In genomic region chr2:94856856-94857255, GRCh38 we compare ENCODE assay signal across 17 cellular contexts. TPM values are rescaled to one million over a fixed set of nuclear protein-coding genes. Genes with fewer than 3 reads are reported as not detected.
DNase-seq lines count a peak whose midpoint lies in the region; ATAC-seq and TF ChIP-seq lines count a peak whose summit lies in the region.
"Not testable (repeated sequence)": the region's sequence is repeated elsewhere in the genome, so short reads cannot be mapped to it uniquely, and the experiment has no call there.
"Had no signal": no experiment of that assay in that cellular context is flagged by ENCODE, and none has a peak within 500 bp of the region (broad histone marks: within the 10 kb centered on the region; RNA-seq: fewer than 3 reads in every experiment).

No MANE protein-coding gene starts in this region.

- not testable (repeated sequence) for H3K27ac Mint-ChIP-seq in activated CD4-positive, alpha-beta T cell treated with anti-CD3 and anti-CD28 coated beads for 36 hours; activated naive CD8-positive, alpha-beta T cell treated with anti-CD3 and anti-CD28 coated beads for 36 hours; endodermal cell; type B pancreatic cell

- DNase-seq in AG20443 (ENCODE audit: low spot score) = peak; percentile 3
- DNase-seq in MM.1S; activated CD4-positive, alpha-beta T cell treated with anti-CD3 and anti-CD28 coated beads for 36 hours; activated naive CD8-positive, alpha-beta T cell treated with anti-CD3 and anti-CD28 coated beads for 36 hours; endodermal cell; type B pancreatic cell (ENCODE audit: extremely low spot score, unreplicated experiment): not testable (repeated sequence)

- not testable (repeated sequence) for H2AFZ ChIP-seq in MM.1S (ENCODE audit: low read length)
- peak overlapping the region; percentile 79 for H2AFZ ChIP-seq in parathyroid adenoma

- peak overlapping the region; percentile 34 for H3K4me3 ChIP-seq in MM.1S (ENCODE audit: low read length)
- H3K4me3 ChIP-seq in endodermal cell (ENCODE audit: low read length); parathyroid adenoma (ENCODE audit: low read depth, low read length): not testable (repeated sequence)
- H3K4me3 ChIP-seq in iPS-20b (ENCODE audit: low read length) = peak overlapping the region; percentile 49; the same call in 1 of the 2 replicates

- not testable (repeated sequence) for H3K9me2 ChIP-seq in MM.1S (replicated peaks; ENCODE audit: insufficient read depth, low read length)

- not testable (repeated sequence) for H3K27me3 ChIP-seq in MM.1S (replicated peaks; ENCODE audit: insufficient read depth, low read length); parathyroid adenoma (ENCODE audit: control insufficient read depth, insufficient read depth, low read length)
- H3K27me3 ChIP-seq in endodermal cell (ENCODE audit: control insufficient read depth, insufficient read depth, low read length, poor library complexity, severe bottlenecking) (peaks cover 17% of the 10 kb centered on the region), iPS-20b (ENCODE audit: insufficient read depth, low read length) (peaks cover 83% of the 10 kb centered on the region)

- H3K36me3 ChIP-seq in MM.1S (replicated peaks; ENCODE audit: insufficient read depth, low read length); endodermal cell (ENCODE audit: control insufficient read depth, insufficient read depth, low read length); iPS-20b (ENCODE audit: insufficient read depth, low read depth, low read length); parathyroid adenoma (ENCODE audit: control insufficient read depth, insufficient read depth, low read length): not testable (repeated sequence)

- POLR2A ChIA-PET in activated CD4-positive, alpha-beta T cell treated with anti-CD3 and anti-CD28 coated beads for 36 hours (lab: Charles Lee) = not testable (repeated sequence)

- H3K4me2 ChIP-seq in MM.1S (ENCODE audit: low read depth, low read length) = peak overlapping the region; percentile 47; the same call in 1 of the 2 replicates
- peak overlapping the region; percentile 57 for H3K4me2 ChIP-seq in parathyroid adenoma (ENCODE audit: low read length)

- H3F3A ChIP-seq in MM.1S (ENCODE audit: insufficient read depth, low read length) = not testable (repeated sequence)

- CTCF ChIA-PET in activated CD4-positive, alpha-beta T cell treated with anti-CD3 and anti-CD28 coated beads for 36 hours (lab: Charles Lee) = not testable (repeated sequence)

- not testable (repeated sequence) for H3K9me3 ChIP-seq in MM.1S (replicated peaks; ENCODE audit: insufficient read depth, low read length); endodermal cell (ENCODE audit: control insufficient read depth, low read length); iPS-20b (ENCODE audit: insufficient read depth, low read depth, low read length); parathyroid adenoma (ENCODE audit: control insufficient read depth, low read length)

- WGBS in endodermal cell (ENCODE audit: insufficient coverage in 1 of 2, insufficient read length in 1 of 2), 2 experiments = 27 to 45% methylated on average over 2 to 34 of the region's 35 CpGs

- H3K9me3 Mint-ChIP-seq in activated CD4-positive, alpha-beta T cell treated with anti-CD3 and anti-CD28 coated beads for 36 hours (ENCODE audit: low read depth); activated naive CD8-positive, alpha-beta T cell treated with anti-CD3 and anti-CD28 coated beads for 36 hours; endodermal cell; type B pancreatic cell: not testable (repeated sequence)

- intact Hi-C loops in activated CD4-positive, alpha-beta T cell treated with anti-CD3 and anti-CD28 coated beads for 36 hours (cut with DNase I, micrococcal nuclease) = not testable (repeated sequence)

- not testable (repeated sequence) for H3K4me1 ChIP-seq in MM.1S (ENCODE audit: low read length); endodermal cell (ENCODE audit: control insufficient read depth, insufficient read depth, low read length); iPS-20b (ENCODE audit: insufficient read depth, low read length); parathyroid adenoma

- H3K4me3 Mint-ChIP-seq in activated CD4-positive, alpha-beta T cell treated with anti-CD3 and anti-CD28 coated beads for 36 hours = peak overlapping the region; percentile 52
- H3K4me3 Mint-ChIP-seq in activated naive CD8-positive, alpha-beta T cell treated with anti-CD3 and anti-CD28 coated beads for 36 hours = peak overlapping the region; percentile 65
- H3K4me3 Mint-ChIP-seq in endodermal cell (peak overlapping the region; percentile 58), type B pancreatic cell (peak overlapping the region; percentile 83)

- H3K79me2 ChIP-seq in MM.1S (ENCODE audit: low read length); parathyroid adenoma: not testable (repeated sequence)

- not testable (repeated sequence) for ATAC-seq in activated CD4-positive, alpha-beta T cell treated with anti-CD3 and anti-CD28 coated beads for 36 hours

- not testable (repeated sequence) for H3K4me1 Mint-ChIP-seq in activated CD4-positive, alpha-beta T cell treated with anti-CD3 and anti-CD28 coated beads for 36 hours; activated naive CD8-positive, alpha-beta T cell treated with anti-CD3 and anti-CD28 coated beads for 36 hours; endodermal cell; type B pancreatic cell (ENCODE audit: unreplicated experiment)

- not testable (repeated sequence) for TF ChIP-seq CTCF in MM.1S (IDR thresholded peaks at IDR 0.05; ENCODE audit: low read length); endodermal cell (conservative IDR thresholded peaks at IDR 0.05); parathyroid adenoma (IDR thresholded peaks at IDR 0.05); type B pancreatic cell (conservative IDR thresholded peaks at IDR 0.05)

- peaks cover 27% of the 10 kb centered on the region for H3K27me3 Mint-ChIP-seq in activated CD4-positive, alpha-beta T cell treated with anti-CD3 and anti-CD28 coated beads for 36 hours
- H3K27me3 Mint-ChIP-seq in activated naive CD8-positive, alpha-beta T cell treated with anti-CD3 and anti-CD28 coated beads for 36 hours = peaks cover 44% of the 10 kb centered on the region
- peaks cover 49% of the 10 kb centered on the region for H3K27me3 Mint-ChIP-seq in endodermal cell (ENCODE audit: insufficient read depth)
- peaks cover 33% of the 10 kb centered on the region for H3K27me3 Mint-ChIP-seq in type B pancreatic cell

- H4K20me1 ChIP-seq in MM.1S (ENCODE audit: insufficient read depth, low read length) = not testable (repeated sequence)

- not testable (repeated sequence) for H3K36me3 Mint-ChIP-seq in activated CD4-positive, alpha-beta T cell treated with anti-CD3 and anti-CD28 coated beads for 36 hours (ENCODE audit: low read depth); activated naive CD8-positive, alpha-beta T cell treated with anti-CD3 and anti-CD28 coated beads for 36 hours; endodermal cell (ENCODE audit: low read depth); type B pancreatic cell

- not testable (repeated sequence) for H3K27ac ChIP-seq in MM.1S (ENCODE audit: low read length); endodermal cell (ENCODE audit: low read depth, low read length); iPS-20b (ENCODE audit: low read length); parathyroid adenoma

- not testable (repeated sequence) for H3K9ac ChIP-seq in MM.1S (ENCODE audit: low read length); endodermal cell (ENCODE audit: extremely low read depth, low read length, poor library complexity, severe bottlenecking); iPS-20b (ENCODE audit: low read depth, low read length); parathyroid adenoma

RNA-seq across cellular contexts. Expression of gene TEKT4, which starts 14.4 kb away (rescaled TPM):
- not detected for total RNA-seq in activated CD4-positive, alpha-beta T cell treated with anti-CD3 and anti-CD28 coated beads for 36 hours
- not detected for total RNA-seq in activated naive CD8-positive, alpha-beta T cell treated with anti-CD3 and anti-CD28 coated beads for 36 hours
- total RNA-seq in endodermal cell (not detected), type B pancreatic cell (ENCODE audit: low replicate concordance) (0.34 TPM in 1 of 2 replicates, not detected in the other)
- not detected for polyA plus RNA-seq in endodermal cell (2013, experiment 1 of 2)
- not detected for polyA plus RNA-seq in endodermal cell (2013, experiment 2 of 2)
- total RNA-seq: activated B cell treated with CpG ODN at 0.5 μM for 24 hours; CD4-positive, alpha-beta memory T cell; HT-29; myocyte; Peyer's patch; right atrium auricular region; smooth muscle cell; ureter had no signal
- polyA plus RNA-seq: CD4-positive, alpha-beta memory T cell; heart left ventricle; smooth muscle cell had no signal
